Comparison of ENCODE assay signal across 15 cellular contexts in the genomic region with DNA sequence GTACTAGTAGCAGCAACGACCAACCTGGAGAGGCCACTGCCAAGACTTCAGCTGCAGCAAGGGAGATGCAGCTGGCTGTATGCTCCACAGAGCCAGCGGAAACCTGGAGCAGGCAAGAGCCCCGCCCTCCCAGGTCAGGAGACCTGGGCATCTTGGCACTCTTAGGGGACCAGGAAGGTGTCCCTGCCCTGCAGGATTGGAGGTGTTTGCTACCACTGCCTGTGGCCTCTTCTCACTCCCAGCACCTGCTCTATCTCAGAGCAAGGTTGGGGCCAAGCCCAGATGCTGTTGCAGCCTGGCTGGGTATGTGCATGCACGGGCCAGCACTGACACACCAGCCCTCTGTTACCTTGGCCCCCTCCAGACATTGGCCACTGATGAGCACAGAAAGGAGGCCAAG.
DNase-seq lines count a peak whose midpoint lies in the region; ATAC-seq and TF ChIP-seq lines count a peak whose summit lies in the region.
"Had no signal": no experiment of that assay in that cellular context is flagged by ENCODE, and none has a peak within 500 bp of the region (broad histone marks: within the 10 kb centered on the region; RNA-seq: fewer than 3 reads in every experiment).

No MANE protein-coding gene starts in this region.

- no peak overlapping the region for H3K4me3 ChIP-seq in upper lobe of right lung
- H3K4me3 ChIP-seq: HAP-1 had no signal

- no peak overlapping the region for H3K4me3 Mint-ChIP-seq in osteocyte (ENCODE audit: unreplicated experiment)
- H3K4me3 Mint-ChIP-seq: B cell; CD4-positive, alpha-beta memory T cell had no signal

- H3K9me3 ChIP-seq in upper lobe of right lung = no peaks in the 10 kb centered on the region
- H3K9me3 ChIP-seq: HAP-1 had no signal

- H3K27me3 ChIP-seq in upper lobe of right lung = no peaks in the 10 kb centered on the region

- no peaks in the 10 kb centered on the region for H3K4me1 ChIP-seq in upper lobe of right lung
- H3K4me1 ChIP-seq: HAP-1 had no signal

- peak overlapping the region; percentile 69 for H3K27ac Mint-ChIP-seq in osteocyte (ENCODE audit: unreplicated experiment)
- H3K27ac Mint-ChIP-seq: B cell; CD4-positive, alpha-beta memory T cell had no signal

- DNase-seq in left lobe of liver (ENCODE audit: low spot score) = peak; percentile 50
- no peak for DNase-seq in osteocyte (ENCODE audit: extremely low spot score, unreplicated experiment)
- DNase-seq in upper lobe of right lung = no peak
- no peak for DNase-seq in activated CD8-positive, alpha-beta memory T cell treated with anti-CD3 and anti-CD28 coated beads, Interleukin-2, amount 50 U/mL, for 4 hours
- DNase-seq in Right ventricle myocardium inferior (ENCODE audit: missing footprints) = no peak
- DNase-seq: ACHN, IMR-90, NCI-H187 treated with DMSO at 0.1 percent for 48 hours, NCI-H446, NCI-H748 treated with DMSO at 0.1 percent for 48 hours had no signal

- intact Hi-C loops in upper lobe of right lung (cut with DNase I) = no loop called here
- intact Hi-C loops in Right ventricle myocardium inferior (cut with DNase I) = no loop called here

- TF ChIP-seq CTCF in VCaP (conservative IDR thresholded peaks at IDR 0.05) (no peak), osteocyte (IDR thresholded peaks at IDR 0.05) (no peak), upper lobe of right lung (IDR thresholded peaks at IDR 0.05) (no peak)

- H3K36me3 Mint-ChIP-seq in osteocyte (ENCODE audit: unreplicated experiment) = no peaks in the 10 kb centered on the region
- H3K36me3 Mint-ChIP-seq: CD4-positive, alpha-beta memory T cell had no signal

- no peaks in the 10 kb centered on the region for H3K27me3 Mint-ChIP-seq in osteocyte (ENCODE audit: unreplicated experiment)
- H3K27me3 Mint-ChIP-seq: B cell; CD4-positive, alpha-beta memory T cell had no signal

- ATAC-seq in left lobe of liver = peak; percentile 71
- peak; percentile 69 for ATAC-seq in upper lobe of right lung
- ATAC-seq in GM18511 (IDR thresholded peaks at IDR 0.05; ENCODE audit: unreplicated experiment) = no peak
- ATAC-seq in Right ventricle myocardium inferior = no peak

- H3K4me1 Mint-ChIP-seq in osteocyte (ENCODE audit: unreplicated experiment) = peaks cover 12% of the 10 kb centered on the region
- H3K4me1 Mint-ChIP-seq: B cell; CD4-positive, alpha-beta memory T cell had no signal

- H3K36me3 ChIP-seq in upper lobe of right lung = no peaks in the 10 kb centered on the region
- H3K36me3 ChIP-seq: HAP-1 had no signal

- H3K9me3 Mint-ChIP-seq in osteocyte (ENCODE audit: unreplicated experiment) = no peaks in the 10 kb centered on the region

- peak overlapping the region; percentile 28; the same call in 1 of the 2 replicates for H3K27ac ChIP-seq in VCaP
- no peak overlapping the region for H3K27ac ChIP-seq in upper lobe of right lung

Comparison
In these comparisons a context has a peak if more than half of its experiments do, and no peak if none do; other contexts are left out.
1. ATAC-seq: peak in left lobe of liver (single experiment) and upper lobe of right lung (single experiment); none in GM18511 (single experiment) and Right ventricle myocardium inferior (single experiment).